Comparison of ENCODE assay signal across 1 cellular context in the genomic region with DNA sequence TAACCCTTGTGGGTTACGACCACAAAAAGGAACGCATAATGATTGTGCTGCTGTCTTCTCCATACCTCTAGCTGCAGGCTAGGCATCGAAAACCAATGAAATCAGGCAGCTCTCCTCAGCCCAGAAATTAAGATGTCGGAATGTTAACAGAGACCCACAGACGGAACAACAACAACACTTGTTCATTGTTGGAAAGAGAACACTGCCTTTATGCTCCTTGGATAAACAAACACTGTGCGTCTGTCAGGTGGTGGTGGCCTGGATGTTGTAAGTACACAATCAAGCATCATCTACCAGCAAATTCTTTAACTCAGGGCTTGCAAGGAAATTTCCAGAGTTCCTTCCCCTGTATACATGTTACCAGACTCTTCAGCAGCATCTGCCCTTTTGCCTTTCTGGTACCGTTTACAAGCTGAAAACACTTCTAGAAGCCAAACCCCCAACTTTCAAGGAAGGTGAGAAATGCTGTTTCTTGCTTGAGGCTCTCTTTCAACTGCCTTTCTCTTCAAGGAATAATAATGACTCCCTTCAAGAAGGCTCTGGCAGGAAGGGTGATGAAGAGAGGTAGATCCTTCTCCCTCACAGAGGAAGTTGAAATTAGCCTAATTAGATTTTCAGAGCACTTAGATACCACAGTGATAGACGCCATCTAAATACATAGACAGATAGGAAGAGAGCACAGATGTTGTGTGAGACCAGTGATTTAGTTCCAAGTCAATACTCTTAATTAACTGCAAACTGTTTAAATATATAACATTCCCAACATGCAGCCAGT.
TF ChIP-seq lines count a peak whose summit lies in the region.

No MANE protein-coding gene starts in this region.

TF ChIP-seq in WTC11, 78 proteins besides CTCF, POLR2A, EP300 and RAD21:
- no peak for TF ChIP-seq KAT7 (CRISPR knock-in tag; IDR thresholded peaks at IDR 0.05; ENCODE audit: borderline replicate concordance)
- no peak for TF ChIP-seq ZMAT4 (CRISPR knock-in tag; IDR thresholded peaks at IDR 0.05)
- TF ChIP-seq, protein P1, sequence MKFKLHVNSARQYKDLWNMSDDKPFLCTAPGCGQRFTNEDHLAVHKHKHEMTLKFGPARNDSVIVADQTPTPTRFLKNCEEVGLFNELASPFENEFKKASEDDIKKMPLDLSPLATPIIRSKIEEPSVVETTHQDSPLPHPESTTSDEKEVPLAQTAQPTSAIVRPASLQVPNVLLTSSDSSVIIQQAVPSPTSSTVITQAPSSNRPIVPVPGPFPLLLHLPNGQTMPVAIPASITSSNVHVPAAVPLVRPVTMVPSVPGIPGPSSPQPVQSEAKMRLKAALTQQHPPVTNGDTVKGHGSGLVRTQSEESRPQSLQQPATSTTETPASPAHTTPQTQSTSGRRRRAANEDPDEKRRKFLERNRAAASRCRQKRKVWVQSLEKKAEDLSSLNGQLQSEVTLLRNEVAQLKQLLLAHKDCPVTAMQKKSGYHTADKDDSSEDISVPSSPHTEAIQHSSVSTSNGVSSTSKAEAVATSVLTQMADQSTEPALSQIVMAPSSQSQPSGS (CRISPR knock-in tag; IDR thresholded peaks at IDR 0.05; ENCODE audit: borderline replicate concordance, low read depth): no peak
- TF ChIP-seq, protein P2, sequence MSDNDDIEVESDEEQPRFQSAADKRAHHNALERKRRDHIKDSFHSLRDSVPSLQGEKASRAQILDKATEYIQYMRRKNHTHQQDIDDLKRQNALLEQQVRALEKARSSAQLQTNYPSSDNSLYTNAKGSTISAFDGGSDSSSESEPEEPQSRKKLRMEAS (CRISPR knock-in tag; IDR thresholded peaks at IDR 0.05): no peak
- TF ChIP-seq CREB1 (CRISPR knock-in tag; IDR thresholded peaks at IDR 0.05): no peak
- TF ChIP-seq, protein P3, sequence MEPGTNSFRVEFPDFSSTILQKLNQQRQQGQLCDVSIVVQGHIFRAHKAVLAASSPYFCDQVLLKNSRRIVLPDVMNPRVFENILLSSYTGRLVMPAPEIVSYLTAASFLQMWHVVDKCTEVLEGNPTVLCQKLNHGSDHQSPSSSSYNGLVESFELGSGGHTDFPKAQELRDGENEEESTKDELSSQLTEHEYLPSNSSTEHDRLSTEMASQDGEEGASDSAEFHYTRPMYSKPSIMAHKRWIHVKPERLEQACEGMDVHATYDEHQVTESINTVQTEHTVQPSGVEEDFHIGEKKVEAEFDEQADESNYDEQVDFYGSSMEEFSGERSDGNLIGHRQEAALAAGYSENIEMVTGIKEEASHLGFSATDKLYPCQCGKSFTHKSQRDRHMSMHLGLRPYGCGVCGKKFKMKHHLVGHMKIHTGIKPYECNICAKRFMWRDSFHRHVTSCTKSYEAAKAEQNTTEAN (CRISPR knock-in tag; IDR thresholded peaks at IDR 0.05): no peak
- TF ChIP-seq, protein P4, sequence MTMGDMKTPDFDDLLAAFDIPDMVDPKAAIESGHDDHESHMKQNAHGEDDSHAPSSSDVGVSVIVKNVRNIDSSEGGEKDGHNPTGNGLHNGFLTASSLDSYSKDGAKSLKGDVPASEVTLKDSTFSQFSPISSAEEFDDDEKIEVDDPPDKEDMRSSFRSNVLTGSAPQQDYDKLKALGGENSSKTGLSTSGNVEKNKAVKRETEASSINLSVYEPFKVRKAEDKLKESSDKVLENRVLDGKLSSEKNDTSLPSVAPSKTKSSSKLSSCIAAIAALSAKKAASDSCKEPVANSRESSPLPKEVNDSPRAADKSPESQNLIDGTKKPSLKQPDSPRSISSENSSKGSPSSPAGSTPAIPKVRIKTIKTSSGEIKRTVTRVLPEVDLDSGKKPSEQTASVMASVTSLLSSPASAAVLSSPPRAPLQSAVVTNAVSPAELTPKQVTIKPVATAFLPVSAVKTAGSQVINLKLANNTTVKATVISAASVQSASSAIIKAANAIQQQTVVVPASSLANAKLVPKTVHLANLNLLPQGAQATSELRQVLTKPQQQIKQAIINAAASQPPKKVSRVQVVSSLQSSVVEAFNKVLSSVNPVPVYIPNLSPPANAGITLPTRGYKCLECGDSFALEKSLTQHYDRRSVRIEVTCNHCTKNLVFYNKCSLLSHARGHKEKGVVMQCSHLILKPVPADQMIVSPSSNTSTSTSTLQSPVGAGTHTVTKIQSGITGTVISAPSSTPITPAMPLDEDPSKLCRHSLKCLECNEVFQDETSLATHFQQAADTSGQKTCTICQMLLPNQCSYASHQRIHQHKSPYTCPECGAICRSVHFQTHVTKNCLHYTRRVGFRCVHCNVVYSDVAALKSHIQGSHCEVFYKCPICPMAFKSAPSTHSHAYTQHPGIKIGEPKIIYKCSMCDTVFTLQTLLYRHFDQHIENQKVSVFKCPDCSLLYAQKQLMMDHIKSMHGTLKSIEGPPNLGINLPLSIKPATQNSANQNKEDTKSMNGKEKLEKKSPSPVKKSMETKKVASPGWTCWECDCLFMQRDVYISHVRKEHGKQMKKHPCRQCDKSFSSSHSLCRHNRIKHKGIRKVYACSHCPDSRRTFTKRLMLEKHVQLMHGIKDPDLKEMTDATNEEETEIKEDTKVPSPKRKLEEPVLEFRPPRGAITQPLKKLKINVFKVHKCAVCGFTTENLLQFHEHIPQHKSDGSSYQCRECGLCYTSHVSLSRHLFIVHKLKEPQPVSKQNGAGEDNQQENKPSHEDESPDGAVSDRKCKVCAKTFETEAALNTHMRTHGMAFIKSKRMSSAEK (CRISPR knock-in tag; IDR thresholded peaks at IDR 0.05; ENCODE audit: borderline replicate concordance): no peak
- TF ChIP-seq SP1 (CRISPR knock-in tag; conservative IDR thresholded peaks at IDR 0.05): no peak
- no peak for TF ChIP-seq ZNF219 (CRISPR knock-in tag; IDR thresholded peaks at IDR 0.05; ENCODE audit: borderline replicate concordance)
- TF ChIP-seq GTF2I (CRISPR knock-in tag; conservative IDR thresholded peaks at IDR 0.05): no peak
- TF ChIP-seq USF2 (CRISPR knock-in tag; IDR thresholded peaks at IDR 0.05): no peak
- TF ChIP-seq TEAD4 (CRISPR knock-in tag; IDR thresholded peaks at IDR 0.05): no peak
- no peak for TF ChIP-seq ZNF671 (CRISPR knock-in tag; IDR thresholded peaks at IDR 0.05)
- TF ChIP-seq, protein P5, sequence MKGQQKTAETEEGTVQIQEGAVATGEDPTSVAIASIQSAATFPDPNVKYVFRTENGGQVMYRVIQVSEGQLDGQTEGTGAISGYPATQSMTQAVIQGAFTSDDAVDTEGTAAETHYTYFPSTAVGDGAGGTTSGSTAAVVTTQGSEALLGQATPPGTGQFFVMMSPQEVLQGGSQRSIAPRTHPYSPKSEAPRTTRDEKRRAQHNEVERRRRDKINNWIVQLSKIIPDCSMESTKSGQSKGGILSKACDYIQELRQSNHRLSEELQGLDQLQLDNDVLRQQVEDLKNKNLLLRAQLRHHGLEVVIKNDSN (CRISPR knock-in tag; IDR thresholded peaks at IDR 0.05): no peak
- no peak for TF ChIP-seq ZNF396 (CRISPR knock-in tag; IDR thresholded peaks at IDR 0.05; ENCODE audit: borderline replicate concordance)
- TF ChIP-seq ELF4 (CRISPR knock-in tag; IDR thresholded peaks at IDR 0.05; ENCODE audit: low read depth): no peak
- TF ChIP-seq IRF2 (CRISPR knock-in tag; IDR thresholded peaks at IDR 0.05; ENCODE audit: borderline replicate concordance, low read depth): no peak
- no peak for TF ChIP-seq STAT6 (CRISPR knock-in tag; conservative IDR thresholded peaks at IDR 0.05; ENCODE audit: low read depth)
- TF ChIP-seq HMGA2 (CRISPR knock-in tag; IDR thresholded peaks at IDR 0.05): no peak
